In the genomic region with DNA sequence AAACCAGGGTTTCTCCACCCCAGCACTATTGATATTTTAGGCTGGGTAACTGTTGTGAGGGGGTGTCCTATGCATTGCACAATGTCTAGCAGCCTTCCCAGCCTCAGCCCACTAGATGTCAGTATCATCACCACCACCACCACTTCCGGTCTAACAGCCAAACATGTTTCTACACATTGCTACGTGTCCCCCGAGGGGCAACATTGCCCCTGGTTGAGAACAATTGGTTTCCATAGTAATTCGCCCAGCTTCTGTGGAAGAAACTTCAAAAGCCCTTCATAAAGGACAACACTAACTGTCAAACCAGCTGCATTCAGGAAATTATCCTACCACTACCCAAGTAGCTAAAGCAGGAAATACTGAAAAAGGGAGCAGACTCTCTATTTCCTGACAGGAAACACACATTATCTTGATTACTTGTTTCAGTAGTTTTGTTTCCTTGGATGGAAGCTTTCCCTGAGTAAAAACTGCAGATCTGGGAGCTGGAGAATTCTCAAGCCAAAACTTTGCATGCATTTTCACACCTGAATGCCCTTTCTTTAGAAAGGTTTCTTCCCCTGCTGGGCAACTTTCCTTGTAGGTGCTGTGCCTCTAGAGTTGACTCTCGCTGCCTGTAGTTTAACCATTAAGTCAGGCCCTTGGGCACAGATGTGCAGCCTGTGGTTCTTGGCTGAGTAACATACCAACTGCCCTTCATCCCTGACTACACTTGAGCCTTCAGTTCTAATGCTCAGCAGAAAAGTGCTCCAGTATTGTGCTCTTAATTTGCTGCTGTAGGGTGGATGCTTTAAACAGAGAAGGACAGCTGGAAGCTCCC, we compare ENCODE assay signal across 8 cellular contexts. TPM values are rescaled to one million over a fixed set of nuclear protein-coding genes. Genes with fewer than 3 reads are reported as not detected.
DNase-seq lines count a peak whose midpoint lies in the region; ATAC-seq lines count a peak whose summit lies in the region.

No MANE protein-coding gene starts in this region.

- DNase-seq in Caki2 (ENCODE audit: low read depth) (peak; percentile 64), SK-N-DZ (ENCODE audit: low spot score) (peak; percentile 22), iPS-NIHi7 (ENCODE audit: extremely low spot score) (peak; percentile 77), NCI-H1694 (lab: John Stamatoyannopoulos, UW) (no peak)
- peak; percentile 54 for DNase-seq in activated naive CD4-positive, alpha-beta T cell treated with anti-CD3 and anti-CD28 coated beads, Interleukin-2, amount 50 U/mL, for 16 hours
- peak; percentile 61 to 65 for DNase-seq in stimulated activated CD4-positive, alpha-beta T cell treated with anti-CD3 and anti-CD28 coated beads, Interleukin-2, amount 100 ng/mL, for 24 hours

- in situ Hi-C loops in Caki2 (cut with HindIII; ENCODE audit: low pct_unique_long_range_greater_than_20kb, low sequenced_read_pairs), result no loop called here

- ATAC-seq in GM19452 (IDR thresholded peaks at IDR 0.05; ENCODE audit: unreplicated experiment), result peak; percentile 98
- peak; percentile 95 for ATAC-seq in HG03469 (IDR thresholded peaks at IDR 0.05; ENCODE audit: unreplicated experiment)

RNA-seq across cellular contexts. Expression of a gene that starts 23.6 kb away (rescaled TPM):
- total RNA-seq in Caki2 (2014; rRNA removed; shearing (Covaris generic); ENCODE audit: low replicate concordance), result 3.4 and 4.2 TPM in 2 replicates
- not detected in 2 replicates for polyA plus RNA-seq in SK-N-DZ (2014; cell fraction: cytosol; rRNA removed)
- polyA plus RNA-seq in SK-N-DZ (2014; cell fraction: nucleus; rRNA removed), result not detected in 2 replicates
